Comparison of ENCODE assay signal across 16 cellular contexts in genomic region chr19:51456541-51457290, GRCh38. TPM values are rescaled to one million over a fixed set of nuclear protein-coding genes. Genes with fewer than 3 reads are reported as not detected.
"Had no signal": no experiment of that assay in that cellular context is flagged by ENCODE, and none has a peak within 500 bp of the region (broad histone marks: within the 10 kb centered on the region; RNA-seq: fewer than 3 reads in every experiment).

No MANE protein-coding gene starts in this region.

- ATAC-seq: activated CD4-positive, CD25-positive, alpha-beta regulatory T cell treated with anti-CD3 and anti-CD28 coated beads, Interleukin-2, amount 50 U/mL, for 24 hours; gastroesophageal sphincter; left ventricle myocardium superior; right cardiac atrium had no signal

- H3K27me3 ChIP-seq: pancreas, testis had no signal

- H3K4me3 ChIP-seq: breast epithelium, gastroesophageal sphincter, pancreas, testis had no signal

- H3K27ac ChIP-seq: breast epithelium, gastroesophageal sphincter, pancreas, testis had no signal

- H3K9me3 ChIP-seq: breast epithelium, gastroesophageal sphincter, pancreas, spleen, testis had no signal

- H3K36me3 ChIP-seq: breast epithelium, gastroesophageal sphincter, pancreas, spleen had no signal

- DNase-seq: activated naive CD8-positive, alpha-beta T cell treated with anti-CD3 and anti-CD28 coated beads, Interleukin-2, amount 10 ng/mL, durations not matched to agents 7 days and 5 days; aorta; effector memory CD4-positive, alpha-beta T cell; kidney; left ventricle myocardium superior; mesendoderm; right cardiac atrium; spleen; stimulated activated CD4-positive, alpha-beta T cell treated with anti-CD3 and anti-CD28 coated beads, Interleukin-1b, Interleukin-23, amount 100 ng/mL, for 48 hours; stimulated activated naive CD4-positive, alpha-beta T cell; testis had no signal

- H3K4me1 ChIP-seq: breast epithelium, gastroesophageal sphincter, pancreas, testis had no signal

RNA-seq across cellular contexts. Expression of gene SIGLEC8, which starts 1.5 kb away (rescaled TPM):
- total RNA-seq: activated naive CD8-positive, alpha-beta T cell treated with anti-CD3 and anti-CD28 coated beads, Interleukin-2, amount 10 ng/mL, durations not matched to agents 7 days and 5 days; right cardiac atrium; T-helper 2 cell treated with Interferon-gamma antibody and Interleukin-4, amounts not matched to agents 100 ng/mL and 5 ng/mL, for 36 hours had no signal

RNA-seq across cellular contexts. Expression of gene CEACAM18, which starts 21.6 kb away (rescaled TPM):
- total RNA-seq: activated naive CD8-positive, alpha-beta T cell treated with anti-CD3 and anti-CD28 coated beads, Interleukin-2, amount 10 ng/mL, durations not matched to agents 7 days and 5 days; aorta; breast epithelium; gastroesophageal sphincter; kidney; left ventricle myocardium superior; pancreas; right cardiac atrium; spleen; T-helper 2 cell treated with Interferon-gamma antibody and Interleukin-4, amounts not matched to agents 100 ng/mL and 5 ng/mL, for 36 hours; testis had no signal

RNA-seq across cellular contexts. Expression of gene SIGLEC12, which starts 44.9 kb away (rescaled TPM):
- total RNA-seq: left ventricle myocardium superior, testis had no signal
